8 cellular contexts compared by ENCODE assay signal in the genomic region with DNA sequence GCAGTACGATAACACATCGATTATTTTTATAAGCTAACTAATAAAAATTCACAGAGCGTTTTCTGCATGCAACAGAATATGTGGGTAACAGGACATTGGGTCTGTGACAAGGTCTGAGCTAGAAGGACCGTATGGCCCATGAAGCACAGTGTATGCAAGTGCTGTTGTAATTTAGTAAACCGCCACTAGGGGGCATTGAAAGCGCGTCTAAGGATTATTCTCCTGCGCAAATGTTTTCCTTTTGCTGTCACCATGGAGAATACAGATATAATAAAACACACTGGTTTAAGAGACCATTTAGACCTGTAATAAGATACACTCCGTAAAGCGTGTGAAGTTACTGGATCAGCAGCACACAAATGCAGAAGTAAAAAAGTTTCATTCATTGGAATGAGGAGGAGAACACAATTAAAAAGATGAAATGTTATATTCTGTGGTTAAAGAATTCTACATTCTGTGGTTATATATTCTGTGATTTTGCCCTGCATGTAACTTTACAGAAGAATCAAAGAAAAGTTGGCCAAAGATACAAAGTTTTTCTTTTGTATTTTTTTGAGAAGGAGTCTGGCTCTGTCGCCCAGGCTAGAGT.
A peak's percentile ranks its signal among the peaks of the same experiment; 100 is the strongest.
DNase-seq lines count a peak whose midpoint lies in the region; ATAC-seq and TF ChIP-seq lines count a peak whose summit lies in the region.

No MANE protein-coding gene starts in this region.

- no peak overlapping the region for H3K9ac ChIP-seq in OCI-LY3 (ENCODE audit: low read length)

- H3K27me3 ChIP-seq in OCI-LY3 (ENCODE audit: low read depth, low read length) = no peaks in the 10 kb centered on the region
- H3K27me3 ChIP-seq in vagina = no peaks in the 10 kb centered on the region

- H3K4me1 Mint-ChIP-seq in osteocyte (ENCODE audit: unreplicated experiment) = peaks cover 5% of the 10 kb centered on the region

- TF ChIP-seq CTCF in AG10803 (conservative IDR thresholded peaks at IDR 0.05; ENCODE audit: low read length) (peak; percentile 90), OCI-LY3 (IDR thresholded peaks at IDR 0.05; ENCODE audit: low read depth, low read length) (peak; percentile 65), osteocyte (IDR thresholded peaks at IDR 0.05) (peak; percentile 86), vagina (IDR thresholded peaks at IDR 0.05) (peak; percentile 77 to 86 (median 83))

- peaks cover 4% of the 10 kb centered on the region for H3K36me3 Mint-ChIP-seq in osteocyte (ENCODE audit: unreplicated experiment)

- H3K4me1 ChIP-seq in OCI-LY3 (ENCODE audit: low read length) = no peaks in the 10 kb centered on the region
- H3K4me1 ChIP-seq in vagina = no peaks in the 10 kb centered on the region

- H3K9me3 Mint-ChIP-seq in osteocyte (ENCODE audit: unreplicated experiment) = no peaks in the 10 kb centered on the region

- intact Hi-C loops in vagina (cut with DNase I) = no loop called here

- no peaks in the 10 kb centered on the region for H3K9me3 ChIP-seq in OCI-LY3 (ENCODE audit: insufficient read depth, low read length)
- H3K9me3 ChIP-seq in vagina = no peaks in the 10 kb centered on the region

- peak; percentile 78 for DNase-seq in AG10803 (ENCODE audit: low read depth)
- peak; percentile 81 for DNase-seq in KBM-7
- peak; percentile 7 for DNase-seq in activated effector memory CD4-positive, alpha-beta T cell treated with Interleukin-2 at 50 U/mL for 16 hours
- DNase-seq in globus pallidus (ENCODE audit: low spot score) = peak; percentile 77
- peak; percentile 91 for DNase-seq in osteocyte (ENCODE audit: extremely low spot score, unreplicated experiment)
- no peak for DNase-seq in vagina (ENCODE audit: extremely low spot score in 2 of 2)

- H4K20me1 ChIP-seq in OCI-LY3 (ENCODE audit: insufficient read depth, low read length) = no peaks in the 10 kb centered on the region

- H3K4me3 ChIP-seq in AG10803 (ENCODE audit: low read length) (no peak overlapping the region), OCI-LY3 (ENCODE audit: low read length) (no peak overlapping the region), vagina (no peak overlapping the region)

- H3K79me2 ChIP-seq in OCI-LY3 (ENCODE audit: low read length) = no peaks in the 10 kb centered on the region

- H3K36me3 ChIP-seq in OCI-LY3 (replicated peaks; ENCODE audit: low read depth, low read length) (no peaks in the 10 kb centered on the region), vagina (no peaks in the 10 kb centered on the region)

- no peak overlapping the region for H3K4me2 ChIP-seq in OCI-LY3 (ENCODE audit: low read length)

- peak overlapping the region; percentile 45 for H3K27ac Mint-ChIP-seq in osteocyte (ENCODE audit: unreplicated experiment)

- H3K27ac ChIP-seq in OCI-LY3 (ENCODE audit: low read length) = no peak overlapping the region
- H3K27ac ChIP-seq in vagina = peak overlapping the region; percentile 13

- H2AFZ ChIP-seq in OCI-LY3 (ENCODE audit: low read depth, low read length) = no peak overlapping the region

- no peak overlapping the region for H3K4me3 Mint-ChIP-seq in osteocyte (ENCODE audit: unreplicated experiment)

- in situ Hi-C loops in KBM-7 (cut with MboI; ENCODE audit: low pct_unique_long_range_greater_than_20kb, low sequenced_read_pairs) = no loop called here

- ATAC-seq in GM18907 (IDR thresholded peaks at IDR 0.05; ENCODE audit: unreplicated experiment) = peak; percentile 54

- H3K27me3 Mint-ChIP-seq in osteocyte (ENCODE audit: unreplicated experiment) = no peaks in the 10 kb centered on the region

- no peak for TF ChIP-seq POLR2A in vagina (IDR thresholded peaks at IDR 0.05)

Comparison
In these comparisons a context has a peak if more than half of its experiments do, and no peak if none do; other contexts are left out.
1. DNase-seq: peak in AG10803 (single experiment), KBM-7 (single experiment), activated effector memory CD4-positive, alpha-beta T cell treated with Interleukin-2 at 50 U/mL for 16 hours (single experiment), globus pallidus (single experiment) and osteocyte (single experiment); none in vagina (0 of 2).
2. Peak in every context shown above with its lines, with median percentiles within 50 percentile points of each other: CTCF ChIP-seq.